ENCODE assay signal across 1 cellular context in the genomic region with DNA sequence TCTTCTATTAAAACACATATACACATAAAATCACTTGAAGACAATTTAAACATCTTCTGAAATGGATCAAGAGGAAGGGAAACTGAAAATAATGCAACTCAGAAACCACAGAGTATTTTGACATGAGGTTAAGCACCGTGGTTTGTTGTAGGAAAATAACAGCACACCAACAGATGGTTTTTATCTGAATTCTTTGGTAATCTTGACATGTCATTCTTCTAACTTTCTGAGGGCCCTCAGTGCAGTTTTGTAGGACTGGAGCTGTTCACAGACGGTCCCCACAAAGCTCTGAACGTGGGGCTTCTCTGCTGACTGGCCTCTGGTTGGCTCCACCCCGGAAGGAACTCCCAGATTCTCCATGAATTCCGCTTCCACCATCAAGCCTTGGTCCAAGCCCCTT.
TF ChIP-seq lines count a peak whose summit lies in the region.

No MANE protein-coding gene starts in this region.

TF ChIP-seq in SK-N-SH, 30 proteins besides CTCF, POLR2A, EP300 and RAD21:
- TF ChIP-seq, protein P1, sequence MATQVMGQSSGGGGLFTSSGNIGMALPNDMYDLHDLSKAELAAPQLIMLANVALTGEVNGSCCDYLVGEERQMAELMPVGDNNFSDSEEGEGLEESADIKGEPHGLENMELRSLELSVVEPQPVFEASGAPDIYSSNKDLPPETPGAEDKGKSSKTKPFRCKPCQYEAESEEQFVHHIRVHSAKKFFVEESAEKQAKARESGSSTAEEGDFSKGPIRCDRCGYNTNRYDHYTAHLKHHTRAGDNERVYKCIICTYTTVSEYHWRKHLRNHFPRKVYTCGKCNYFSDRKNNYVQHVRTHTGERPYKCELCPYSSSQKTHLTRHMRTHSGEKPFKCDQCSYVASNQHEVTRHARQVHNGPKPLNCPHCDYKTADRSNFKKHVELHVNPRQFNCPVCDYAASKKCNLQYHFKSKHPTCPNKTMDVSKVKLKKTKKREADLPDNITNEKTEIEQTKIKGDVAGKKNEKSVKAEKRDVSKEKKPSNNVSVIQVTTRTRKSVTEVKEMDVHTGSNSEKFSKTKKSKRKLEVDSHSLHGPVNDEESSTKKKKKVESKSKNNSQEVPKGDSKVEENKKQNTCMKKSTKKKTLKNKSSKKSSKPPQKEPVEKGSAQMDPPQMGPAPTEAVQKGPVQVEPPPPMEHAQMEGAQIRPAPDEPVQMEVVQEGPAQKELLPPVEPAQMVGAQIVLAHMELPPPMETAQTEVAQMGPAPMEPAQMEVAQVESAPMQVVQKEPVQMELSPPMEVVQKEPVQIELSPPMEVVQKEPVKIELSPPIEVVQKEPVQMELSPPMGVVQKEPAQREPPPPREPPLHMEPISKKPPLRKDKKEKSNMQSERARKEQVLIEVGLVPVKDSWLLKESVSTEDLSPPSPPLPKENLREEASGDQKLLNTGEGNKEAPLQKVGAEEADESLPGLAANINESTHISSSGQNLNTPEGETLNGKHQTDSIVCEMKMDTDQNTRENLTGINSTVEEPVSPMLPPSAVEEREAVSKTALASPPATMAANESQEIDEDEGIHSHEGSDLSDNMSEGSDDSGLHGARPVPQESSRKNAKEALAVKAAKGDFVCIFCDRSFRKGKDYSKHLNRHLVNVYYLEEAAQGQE (IDR thresholded peaks at IDR 0.05; ENCODE audit: low read depth, low read length), result no peak
- no peak for TF ChIP-seq GATA2 (CRISPR knock-in tag; IDR thresholded peaks at IDR 0.05)
- TF ChIP-seq NFIC (IDR thresholded peaks at IDR 0.05; ENCODE audit: borderline replicate concordance), result no peak
- no peak for TF ChIP-seq TEAD4 (IDR thresholded peaks at IDR 0.05; ENCODE audit: borderline replicate concordance, insufficient read depth)
- TF ChIP-seq FOXJ3 (CRISPR knock-in tag; IDR thresholded peaks at IDR 0.05), result no peak
- TF ChIP-seq YY1 (IDR thresholded peaks at IDR 0.05; ENCODE audit: low read depth), result no peak
- no peak for TF ChIP-seq SMC3 (IDR thresholded peaks at IDR 0.05; ENCODE audit: low read depth, low read length)
